In genomic region chr3:123762805-123763204, GRCh38 we compare ENCODE assay signal across 31 cellular contexts.
"Had no signal": no experiment of that assay in that cellular context is flagged by ENCODE, and none has a peak within 500 bp of the region (broad histone marks: within the 10 kb centered on the region; RNA-seq: fewer than 3 reads in every experiment).

No MANE protein-coding gene starts in this region.

- H3K9ac ChIP-seq: neural progenitor cell, parathyroid adenoma had no signal

- H3K27ac ChIP-seq: neural progenitor cell, ovary, parathyroid adenoma, psoas muscle, right lobe of liver, sigmoid colon, spleen, suprapubic skin, testis, transverse colon, upper lobe of right lung, uterus had no signal

- H3K27me3 Mint-ChIP-seq: progenitor cell of endocrine pancreas had no signal

- H3K9me3 Mint-ChIP-seq: naive thymus-derived CD4-positive, alpha-beta T cell; natural killer cell; nephron; stimulated activated memory B cell treated with anti-CD40 and anti-IgM and Interleukin-4, amounts not matched to agents 10 μg/mL and 1 μg/mL and 100 μg/mL, for 72 hours; stimulated activated naive CD8-positive, alpha-beta T cell treated with anti-CD3 and anti-CD28 coated beads, Interleukin-15, amount 100 ng/mL, for 72 hours; type B pancreatic cell had no signal

- H3K36me3 ChIP-seq: neural progenitor cell, ovary, right lobe of liver, sigmoid colon, spleen, suprapubic skin, transverse colon, upper lobe of right lung, uterus had no signal

- H3K27ac Mint-ChIP-seq: natural killer cell; nephron; neural progenitor cell; progenitor cell of endocrine pancreas; stimulated activated memory B cell treated with anti-CD40 and anti-IgM and Interleukin-4, amounts not matched to agents 10 μg/mL and 1 μg/mL and 100 μg/mL, for 72 hours; stimulated activated naive CD8-positive, alpha-beta T cell treated with anti-CD3 and anti-CD28 coated beads, Interleukin-15, amount 100 ng/mL, for 72 hours; type B pancreatic cell had no signal

- H3K9me3 ChIP-seq: ovary, psoas muscle, right lobe of liver, sigmoid colon, spleen, suprapubic skin, testis, transverse colon, upper lobe of right lung, uterus had no signal

- H3K36me3 Mint-ChIP-seq: naive thymus-derived CD4-positive, alpha-beta T cell; natural killer cell; stimulated activated memory B cell treated with anti-CD40 and anti-IgM and Interleukin-4, amounts not matched to agents 10 μg/mL and 1 μg/mL and 100 μg/mL, for 72 hours; type B pancreatic cell had no signal

- H3K27me3 ChIP-seq: neural progenitor cell, ovary, right lobe of liver, sigmoid colon, spleen, suprapubic skin, testis, transverse colon, upper lobe of right lung, uterus had no signal

- H3K4me1 Mint-ChIP-seq: stimulated activated naive CD8-positive, alpha-beta T cell treated with anti-CD3 and anti-CD28 coated beads, Interleukin-15, amount 100 ng/mL, for 72 hours had no signal

- H2AFZ ChIP-seq: neural progenitor cell, parathyroid adenoma had no signal

- H3K4me3 Mint-ChIP-seq: naive thymus-derived CD4-positive, alpha-beta T cell; natural killer cell; nephron; neural progenitor cell; stimulated activated memory B cell treated with anti-CD40 and anti-IgM and Interleukin-4, amounts not matched to agents 10 μg/mL and 1 μg/mL and 100 μg/mL, for 72 hours; stimulated activated naive CD8-positive, alpha-beta T cell treated with anti-CD3 and anti-CD28 coated beads, Interleukin-15, amount 100 ng/mL, for 72 hours; type B pancreatic cell had no signal

- H3K79me2 ChIP-seq: parathyroid adenoma had no signal

- ATAC-seq: naive thymus-derived CD4-positive, alpha-beta T cell; natural killer cell; psoas muscle; right cardiac atrium; right lobe of liver; stimulated activated memory B cell treated with anti-CD40 and anti-IgM and Interleukin-4, amounts not matched to agents 10 μg/mL and 1 μg/mL and 100 μg/mL, for 72 hours; stimulated activated naive CD8-positive, alpha-beta T cell treated with anti-CD3 and anti-CD28 coated beads, Interleukin-15, amount 100 ng/mL, for 72 hours; stimulated activated naive CD8-positive, alpha-beta T cell treated with anti-CD3 and anti-CD28 coated beads, Interleukin-15, Interleukin-2, amounts not matched to agents 100 U/mL and 50 U/mL, for 24 hours; upper lobe of right lung had no signal

- H3K4me3 ChIP-seq: neural progenitor cell, ovary, psoas muscle, right lobe of liver, sigmoid colon, spleen, suprapubic skin, testis, transverse colon, upper lobe of right lung, uterus had no signal

- DNase-seq: naive thymus-derived CD4-positive, alpha-beta T cell; natural killer cell; occipital lobe; ovary; posterior cingulate gyrus; psoas muscle; right cardiac atrium; right lobe of liver; sigmoid colon; small intestine; spleen; stimulated activated CD4-positive, alpha-beta T cell treated with anti-CD3 and anti-CD28 coated beads, Interleukin-12 subunit alpha, Interleukin-12 subunit beta, amount 100 ng/mL, for 4 hours; stimulated activated CD4-positive, alpha-beta T cell treated with anti-CD3 and anti-CD28 coated beads, Interleukin-1b, Interleukin-23, amount 100 ng/mL, for 48 hours; stimulated activated CD4-positive, alpha-beta T cell treated with anti-CD3 and anti-CD28 coated beads, Interleukin-4, amount 100 ng/mL, for 1 hour; stimulated activated CD4-positive, alpha-beta T cell treated with anti-CD3 and anti-CD28 coated beads, Interleukin-4, amount 100 ng/mL, for 4 hours; stimulated activated CD8-positive, alpha-beta memory T cell treated with anti-CD3 and anti-CD28 coated beads, Interleukin-4, amount 100 ng/mL, for 48 hours; stimulated activated naive CD4-positive, alpha-beta T cell; stimulated activated naive CD8-positive, alpha-beta T cell treated with anti-CD3 and anti-CD28 coated beads, Interleukin-15, amount 100 ng/mL, for 72 hours; stimulated activated naive CD8-positive, alpha-beta T cell treated with anti-CD3 and anti-CD28 coated beads, Interleukin-15, Interleukin-2, amounts not matched to agents 100 U/mL and 50 U/mL, for 24 hours; substantia nigra; testis; transverse colon; upper lobe of right lung; uterus had no signal

- H3K4me2 ChIP-seq: neural progenitor cell had no signal

- H3K4me1 ChIP-seq: psoas muscle, testis had no signal
